Comparison of ENCODE assay signal across 18 cellular contexts in genomic region chr3:14740983-14741382, GRCh38.
"Had no signal": no experiment of that assay in that cellular context is flagged by ENCODE, and none has a peak within 500 bp of the region (broad histone marks: within the 10 kb centered on the region; RNA-seq: fewer than 3 reads in every experiment).

No MANE protein-coding gene starts in this region.

- H3K27me3 ChIP-seq: esophagus muscularis mucosa, gastrocnemius medialis, suprapubic skin, tibial artery, upper lobe of left lung, vagina had no signal

- H3K27ac Mint-ChIP-seq: immature natural killer cell; naive thymus-derived CD4-positive, alpha-beta T cell; nephron progenitor cell had no signal

- H3K4me3 Mint-ChIP-seq: immature natural killer cell; naive thymus-derived CD4-positive, alpha-beta T cell; nephron progenitor cell had no signal

- H3K36me3 ChIP-seq: esophagus muscularis mucosa, gastrocnemius medialis, suprapubic skin, tibial artery, upper lobe of left lung, vagina had no signal

- DNase-seq: effector memory CD4-positive, alpha-beta T cell; gastrocnemius medialis; immature natural killer cell; mammary epithelial cell; naive thymus-derived CD4-positive, alpha-beta T cell; nephron progenitor cell; psoas muscle; retina; small intestine; stimulated activated CD4-positive, alpha-beta T cell treated with anti-CD3 and anti-CD28 coated beads, Interleukin-2, amount 100 ng/mL, for 48 hours; stimulated activated naive CD4-positive, alpha-beta T cell treated with Interleukin-2 at 50 U/mL for 16 hours; tibial artery; upper lobe of left lung had no signal

- H3K4me3 ChIP-seq: esophagus muscularis mucosa, gastrocnemius medialis, psoas muscle, suprapubic skin, tibial artery, upper lobe of left lung, vagina had no signal

- H3K27ac ChIP-seq: epithelial cell of prostate, esophagus muscularis mucosa, gastrocnemius medialis, parathyroid adenoma, psoas muscle, suprapubic skin, tibial artery, upper lobe of left lung, vagina had no signal

- H3K9me3 ChIP-seq: gastrocnemius medialis, psoas muscle, vagina had no signal

- H3K4me1 Mint-ChIP-seq: immature natural killer cell; naive thymus-derived CD4-positive, alpha-beta T cell; nephron progenitor cell had no signal

- H3K36me3 Mint-ChIP-seq: immature natural killer cell had no signal

- ATAC-seq: gastrocnemius medialis; naive thymus-derived CD4-positive, alpha-beta T cell; psoas muscle had no signal

- H3K4me1 ChIP-seq: esophagus muscularis mucosa, gastrocnemius medialis, parathyroid adenoma, psoas muscle, suprapubic skin, tibial artery, upper lobe of left lung, vagina had no signal
